Comparison of ENCODE assay signal across 8 cellular contexts in genomic region chr12:49537709-49538601, GRCh38. TPM values are rescaled to one million over a fixed set of nuclear protein-coding genes. Genes with fewer than 3 reads are reported as not detected.
DNase-seq lines count a peak whose midpoint lies in the region; ATAC-seq and TF ChIP-seq lines count a peak whose summit lies in the region.

No MANE protein-coding gene starts in this region.

- H3K9me3 Mint-ChIP-seq in memory B cell, result no peaks in the 10 kb centered on the region

- ATAC-seq in activated CD4-positive, CD25-positive, alpha-beta regulatory T cell treated with anti-CD3 and anti-CD28 coated beads, Interleukin-2, amount 50 U/mL, for 24 hours, result peak; percentile 11 to 12
- peak; percentile 15 for ATAC-seq in memory B cell (ENCODE audit: low read depth)
- no peak for ATAC-seq in GM18868 (IDR thresholded peaks at IDR 0.05; ENCODE audit: unreplicated experiment)

- no peak for TF ChIP-seq POLR2A in stomach (IDR thresholded peaks at IDR 0.05)

- no peak for TF ChIP-seq EP300 in stomach (IDR thresholded peaks at IDR 0.05)

- H3K27ac Mint-ChIP-seq in memory B cell, result no peak overlapping the region

- no peak for TF ChIP-seq CTCF in stomach (IDR thresholded peaks at IDR 0.05)

- WGBS in stomach, 5 donors, result 1% methylated on average over 31 to 73 of the region's 73 CpGs

- peak overlapping the region; percentile 83 for H3K4me3 Mint-ChIP-seq in memory B cell

- H3K36me3 Mint-ChIP-seq in memory B cell, result no peaks in the 10 kb centered on the region

- H3K4me1 ChIP-seq in SJCRH30 (peaks cover 20% of the 10 kb centered on the region), stomach (peaks cover 22 to 28% (median 26%) of the 10 kb centered on the region in 4 donors)

- intact Hi-C loops in stomach (cut with DNase I; ENCODE audit: low total_unique reads), result no loop called here

- no peak for DNase-seq in activated CD4-positive, CD25-positive, alpha-beta regulatory T cell treated with anti-CD3 and anti-CD28 coated beads, Interleukin-2, amount 50 U/mL, for 72 hours
- peak in 1 of 2 experiments; percentile 54 for DNase-seq in SJCRH30
- peak in 25 of 61 donors; percentile 17 to 64 (median 40) for DNase-seq in caudate nucleus (lab: John Stamatoyannopoulos, UW)
- DNase-seq in memory B cell (ENCODE audit: low spot score in 2 of 2), result peak in 1 of 2 donors; percentile 52
- peak; percentile 29 for DNase-seq in stomach
- no peak for DNase-seq in MV-4-11 (lab: John Stamatoyannopoulos, UW)

- peaks cover 24% of the 10 kb centered on the region for H3K4me1 Mint-ChIP-seq in memory B cell

- peaks cover 14% of the 10 kb centered on the region for H3K27me3 Mint-ChIP-seq in memory B cell

- H3K4me3 ChIP-seq in SJCRH30 (peak overlapping the region; percentile 55), stomach (peak overlapping the region; percentile 52 to 79 (median 65))

- H3K36me3 ChIP-seq in SJCRH30, result no peaks in the 10 kb centered on the region
- no peaks in the 10 kb centered on the region for H3K36me3 ChIP-seq in stomach

- no peak overlapping the region for H3K27ac ChIP-seq in SJCRH30
- peak overlapping the region; percentile 36 for H3K27ac ChIP-seq in caudate nucleus (ENCODE audit: low read depth, low read length)
- no peak overlapping the region for H3K27ac ChIP-seq in stomach

- H3K27me3 ChIP-seq in SJCRH30 (peaks cover 29% of the 10 kb centered on the region), stomach (peaks cover 4 to 69% (median 31%) of the 10 kb centered on the region in 3 donors)

- no peaks in the 10 kb centered on the region for H3K9me3 ChIP-seq in SJCRH30 (replicated peaks)
- H3K9me3 ChIP-seq in stomach, result no peaks in the 10 kb centered on the region

RNA-seq across cellular contexts. Expression of gene KCNH3, which starts 0.9 kb away (rescaled TPM):
- 0.03 and 0.12 TPM in 2 replicates for total RNA-seq in SJCRH30 (2014; rRNA removed; shearing (Covaris generic))
- under 1 TPM in 1 of 5 donors, not detected in 4; 0.55 TPM for total RNA-seq in stomach
- polyA plus RNA-seq in stomach, result under 1 TPM; 0.25 to 0.61 (median 0.44) TPM

RNA-seq across cellular contexts. Expression of gene MCRS1, which starts 30.0 kb away (rescaled TPM):
- 55.9 and 57.0 TPM in 2 replicates for total RNA-seq in SJCRH30 (2014; rRNA removed; shearing (Covaris generic))
- total RNA-seq in stomach, result 100 to 1,000 TPM in 1 of 5 donors, 10 to 100 TPM in 4; 16.5 to 322 (median 45.6) TPM
- 10 to 100 TPM; 45.8 to 51.5 (median 51.3) TPM for polyA plus RNA-seq in stomach
